In the genomic region with DNA sequence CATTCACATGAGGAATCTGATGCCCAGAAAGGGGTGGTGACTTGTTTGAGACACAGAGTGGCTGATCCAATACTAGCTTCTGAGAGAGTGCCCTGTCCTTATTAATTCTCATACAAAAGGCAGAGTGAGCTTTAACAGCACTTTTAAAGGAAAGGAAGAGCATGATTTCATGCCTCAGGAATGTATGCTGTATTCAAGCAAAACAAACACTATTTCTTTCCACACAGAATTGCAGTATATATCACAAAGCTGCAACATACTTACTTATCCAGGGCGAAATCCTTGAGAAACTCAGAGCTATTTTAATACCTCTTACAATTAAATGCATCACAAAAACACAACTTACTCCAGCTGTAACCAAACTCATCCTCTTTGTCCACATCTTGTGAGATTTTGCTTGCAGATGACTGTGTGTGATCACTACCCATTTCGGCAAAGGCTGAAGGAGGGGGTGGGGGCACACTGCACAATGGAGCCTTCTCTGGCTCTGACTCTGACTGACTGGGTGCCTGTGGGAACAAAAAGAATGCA, we compare ENCODE assay signal across 9 cellular contexts.
DNase-seq lines count a peak whose midpoint lies in the region; ATAC-seq and TF ChIP-seq lines count a peak whose summit lies in the region.
"Had no signal": no experiment of that assay in that cellular context is flagged by ENCODE, and none has a peak within 500 bp of the region (broad histone marks: within the 10 kb centered on the region; RNA-seq: fewer than 3 reads in every experiment).

No MANE protein-coding gene starts in this region.

- H3K27ac ChIP-seq in SK-N-SH (ENCODE audit: low read depth in 2 of 2, low read length in 1 of 2) (peak overlapping the region; percentile 83 to 92), foreskin keratinocyte (no peak overlapping the region), sigmoid colon (peak overlapping the region in 1 of 4 donors; percentile 35)

- TF ChIP-seq RAD21 in SK-N-SH (IDR thresholded peaks at IDR 0.05; ENCODE audit: low read length) = no peak

- TF ChIP-seq CTCF in SK-N-SH (IDR thresholded peaks at IDR 0.05) (no peak), foreskin keratinocyte (conservative IDR thresholded peaks at IDR 0.05) (no peak), sigmoid colon (IDR thresholded peaks at IDR 0.05) (no peak)

- 18% methylated on average over 2 of the region's 2 CpGs for WGBS in SK-N-SH (ENCODE audit: low lambda C conversion rate)
- 51 to 58% methylated on average over 2 of the region's 2 CpGs for WGBS in sigmoid colon, 2 donors

- peaks cover 11 to 20% of the 10 kb centered on the region in 2 experiments; a peak in 3 of 4 replicates for H3K4me1 ChIP-seq in SK-N-SH (ENCODE audit: control insufficient read depth in 1 of 2, insufficient read depth in 2 of 2, low read depth in 1 of 2, low read length in 1 of 2)
- peaks cover 15% of the 10 kb centered on the region for H3K4me1 ChIP-seq in foreskin keratinocyte
- peaks cover 0 to 29% (median 23%) of the 10 kb centered on the region in 4 donors for H3K4me1 ChIP-seq in sigmoid colon

- TF ChIP-seq EP300 in SK-N-SH (IDR thresholded peaks at IDR 0.05; ENCODE audit: borderline replicate concordance in 1 of 2, low read depth in 1 of 2, low read length in 1 of 2) = peak in 1 of 2 experiments; percentile 32; a peak in 1 of 4 replicates
- TF ChIP-seq EP300 in sigmoid colon (IDR thresholded peaks at IDR 0.05) = no peak

- H3K9me2 ChIP-seq in SK-N-SH = no peaks in the 10 kb centered on the region

- peak overlapping the region; percentile 59; the same call in 1 of the 2 replicates for H3K9ac ChIP-seq in SK-N-SH

- H3K27me3 ChIP-seq in SK-N-SH (ENCODE audit: insufficient read depth) = no peaks in the 10 kb centered on the region
- no peaks in the 10 kb centered on the region for H3K27me3 ChIP-seq in foreskin keratinocyte
- no peaks in the 10 kb centered on the region for H3K27me3 ChIP-seq in sigmoid colon

- POLR2A ChIA-PET in SK-N-SH (lab: Yijun Ruan, JAX) = no interaction called here

- H3K4me2 ChIP-seq in SK-N-SH = peak overlapping the region; percentile 78; the same call in 1 of the 2 replicates

- CTCF ChIA-PET in SK-N-SH (lab: Yijun Ruan, JAX) = no interaction called here

- no peaks in the 10 kb centered on the region for H3K79me2 ChIP-seq in SK-N-SH (ENCODE audit: insufficient read depth)

- intact Hi-C loops in sigmoid colon (cut with DNase I) = no loop called here

- no peaks in the 10 kb centered on the region for H4K20me1 ChIP-seq in SK-N-SH (ENCODE audit: insufficient read depth)

- peak; percentile 94 for ATAC-seq in foreskin keratinocyte
- ATAC-seq in GM18870 (IDR thresholded peaks at IDR 0.05; ENCODE audit: unreplicated experiment) = no peak

- peak overlapping the region; percentile 72 for H2AFZ ChIP-seq in SK-N-SH (ENCODE audit: low read depth)

- DNase-seq in GM04503 (ENCODE audit: low read depth) (peak; percentile 66), SK-N-SH (no peak), foreskin keratinocyte (peak; percentile 72 to 82), pulmonary artery endothelial cell (ENCODE audit: low read depth, low spot score) (peak; percentile 83), cerebellar nuclear complex (lab: John Stamatoyannopoulos, UW) (no peak), sigmoid colon (no peak)
- no peak for DNase-seq in stimulated activated CD4-positive, alpha-beta T cell treated with anti-CD3 and anti-CD28 coated beads, Interleukin-4, amount 100 ng/mL, for 24 hours
- DNase-seq: NCI-H82 had no signal

- no peak for TF ChIP-seq POLR2A in sigmoid colon (IDR thresholded peaks at IDR 0.05)

- peaks cover 9 to 48% of the 10 kb centered on the region in 2 experiments for H3K36me3 ChIP-seq in SK-N-SH (replicated peaks in 1 of 2; ENCODE audit: control insufficient read depth in 1 of 2, insufficient read depth in 2 of 2, low read length in 1 of 2)
- H3K36me3 ChIP-seq in sigmoid colon = peaks cover 6 to 48% (median 8%) of the 10 kb centered on the region in 4 donors

- H3F3A ChIP-seq in SK-N-SH (replicated peaks; ENCODE audit: insufficient read depth) = peaks cover 15% of the 10 kb centered on the region

- H3K4me3 ChIP-seq in SK-N-SH (ENCODE audit: low read depth in 2 of 2, low read length in 1 of 2) = peak overlapping the region; percentile 14 to 47; a peak in 2 of 4 replicates
- H3K4me3 ChIP-seq in sigmoid colon = no peak overlapping the region

- H3K9me3 ChIP-seq in SK-N-SH (no peaks in the 10 kb centered on the region), sigmoid colon (no peaks in the 10 kb centered on the region)

TF ChIP-seq in SK-N-SH, 30 proteins besides CTCF, POLR2A, EP300 and RAD21:
- TF ChIP-seq EZH2phosphoT487 (IDR thresholded peaks at IDR 0.05; ENCODE audit: borderline replicate concordance, low read depth) (no peak), POLR2AphosphoS5 (IDR thresholded peaks at IDR 0.05; ENCODE audit: low read depth, low read length) (0 out of 2 replicates have a peak, but pooled peaks have one; percentile 24), NRF1 (IDR thresholded peaks at IDR 0.05; ENCODE audit: low read depth, low read length) (no peak), FOSL2 (IDR thresholded peaks at IDR 0.05; ENCODE audit: borderline replicate concordance, low read depth) (peak; percentile 48; the same call in 1 of the 2 replicates), TCF12 (IDR thresholded peaks at IDR 0.05) (peak; percentile 84), ELF1 (IDR thresholded peaks at IDR 0.05) (no peak), MXI1 (IDR thresholded peaks at IDR 0.05; ENCODE audit: low read depth, low read length) (no peak), JUND (IDR thresholded peaks at IDR 0.05) (peak; percentile 78), NFIC (IDR thresholded peaks at IDR 0.05; ENCODE audit: borderline replicate concordance) (no peak), TEAD4 (IDR thresholded peaks at IDR 0.05; ENCODE audit: borderline replicate concordance, insufficient read depth) (0 out of 2 replicates have a peak, but pooled peaks have one; percentile 14)
- TF ChIP-seq, protein P1, sequence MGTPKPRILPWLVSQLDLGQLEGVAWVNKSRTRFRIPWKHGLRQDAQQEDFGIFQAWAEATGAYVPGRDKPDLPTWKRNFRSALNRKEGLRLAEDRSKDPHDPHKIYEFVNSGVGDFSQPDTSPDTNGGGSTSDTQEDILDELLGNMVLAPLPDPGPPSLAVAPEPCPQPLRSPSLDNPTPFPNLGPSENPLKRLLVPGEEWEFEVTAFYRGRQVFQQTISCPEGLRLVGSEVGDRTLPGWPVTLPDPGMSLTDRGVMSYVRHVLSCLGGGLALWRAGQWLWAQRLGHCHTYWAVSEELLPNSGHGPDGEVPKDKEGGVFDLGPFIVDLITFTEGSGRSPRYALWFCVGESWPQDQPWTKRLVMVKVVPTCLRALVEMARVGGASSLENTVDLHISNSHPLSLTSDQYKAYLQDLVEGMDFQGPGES (IDR thresholded peaks at IDR 0.05; ENCODE audit: low read depth, low read length) = no peak
- TF ChIP-seq, protein P2, sequence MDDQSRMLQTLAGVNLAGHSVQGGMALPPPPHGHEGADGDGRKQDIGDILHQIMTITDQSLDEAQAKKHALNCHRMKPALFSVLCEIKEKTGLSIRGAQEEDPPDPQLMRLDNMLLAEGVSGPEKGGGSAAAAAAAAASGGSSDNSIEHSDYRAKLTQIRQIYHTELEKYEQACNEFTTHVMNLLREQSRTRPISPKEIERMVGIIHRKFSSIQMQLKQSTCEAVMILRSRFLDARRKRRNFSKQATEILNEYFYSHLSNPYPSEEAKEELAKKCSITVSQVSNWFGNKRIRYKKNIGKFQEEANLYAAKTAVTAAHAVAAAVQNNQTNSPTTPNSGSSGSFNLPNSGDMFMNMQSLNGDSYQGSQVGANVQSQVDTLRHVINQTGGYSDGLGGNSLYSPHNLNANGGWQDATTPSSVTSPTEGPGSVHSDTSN (IDR thresholded peaks at IDR 0.05) = peak; percentile 85

Comparison
In these comparisons a context has a peak if more than half of its experiments do, and no peak if none do; other contexts are left out.
1. DNase-seq: peak in GM04503 (single experiment), foreskin keratinocyte (2 of 2) and pulmonary artery endothelial cell (single experiment); none in SK-N-SH (single experiment), cerebellar nuclear complex (0 of 2), stimulated activated CD4-positive, alpha-beta T cell treated with anti-CD3 and anti-CD28 coated beads, Interleukin-4, amount 100 ng/mL, for 24 hours (single experiment) and sigmoid colon (single experiment).
2. H3K4me3 ChIP-seq: peak in SK-N-SH (2 of 2); none in sigmoid colon (0 of 4).